In the genomic region with DNA sequence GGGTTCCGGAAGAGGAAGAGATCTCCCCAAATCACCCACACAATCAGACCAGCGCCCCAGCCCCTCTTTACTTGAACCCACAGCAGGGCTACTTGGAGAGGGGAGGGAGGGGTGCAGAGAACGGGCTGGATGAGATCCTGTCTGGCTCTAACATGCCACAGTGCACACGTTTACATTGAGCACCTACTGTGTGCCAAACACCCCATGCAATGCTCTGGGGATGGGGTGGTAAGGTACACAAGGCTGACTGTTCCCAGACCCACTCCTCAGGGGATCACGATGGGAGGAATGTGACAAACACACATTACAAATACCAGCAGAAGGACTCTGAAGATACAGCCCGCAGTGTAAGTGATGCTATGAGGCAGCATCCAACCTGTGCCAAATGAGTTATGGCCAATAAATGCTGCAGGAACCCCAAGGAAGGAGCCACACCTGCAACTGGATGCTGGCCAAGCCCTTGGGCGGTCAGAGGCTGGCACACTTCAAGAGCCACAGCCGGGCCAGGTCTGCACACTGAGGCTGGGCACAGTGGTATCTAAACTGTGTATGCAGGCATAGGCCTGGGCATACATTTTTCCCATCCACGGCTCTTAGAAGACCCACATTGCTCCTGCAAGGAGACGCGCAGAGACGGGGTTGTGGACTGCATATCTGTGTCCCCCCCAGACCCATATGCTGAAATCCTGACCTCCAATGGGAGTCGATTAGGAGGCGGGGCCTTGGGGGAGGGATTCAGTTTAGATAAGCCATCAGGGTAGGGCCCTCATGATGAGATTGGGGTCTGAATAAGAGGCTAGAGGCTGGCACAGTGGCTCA, we compare ENCODE assay signal across 2 cellular contexts.
TF ChIP-seq lines count a peak whose summit lies in the region.

No MANE protein-coding gene starts in this region.

TF ChIP-seq in SK-N-SH, 30 proteins besides CTCF, POLR2A, EP300 and RAD21 (continued from another document):
- TF ChIP-seq, protein P1, sequence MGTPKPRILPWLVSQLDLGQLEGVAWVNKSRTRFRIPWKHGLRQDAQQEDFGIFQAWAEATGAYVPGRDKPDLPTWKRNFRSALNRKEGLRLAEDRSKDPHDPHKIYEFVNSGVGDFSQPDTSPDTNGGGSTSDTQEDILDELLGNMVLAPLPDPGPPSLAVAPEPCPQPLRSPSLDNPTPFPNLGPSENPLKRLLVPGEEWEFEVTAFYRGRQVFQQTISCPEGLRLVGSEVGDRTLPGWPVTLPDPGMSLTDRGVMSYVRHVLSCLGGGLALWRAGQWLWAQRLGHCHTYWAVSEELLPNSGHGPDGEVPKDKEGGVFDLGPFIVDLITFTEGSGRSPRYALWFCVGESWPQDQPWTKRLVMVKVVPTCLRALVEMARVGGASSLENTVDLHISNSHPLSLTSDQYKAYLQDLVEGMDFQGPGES (IDR thresholded peaks at IDR 0.05; ENCODE audit: low read depth, low read length): no peak
- TF ChIP-seq NRF1 (IDR thresholded peaks at IDR 0.05; ENCODE audit: low read depth, low read length): no peak
- TF ChIP-seq EZH2phosphoT487 (IDR thresholded peaks at IDR 0.05; ENCODE audit: borderline replicate concordance, low read depth): no peak
- TF ChIP-seq, protein P2, sequence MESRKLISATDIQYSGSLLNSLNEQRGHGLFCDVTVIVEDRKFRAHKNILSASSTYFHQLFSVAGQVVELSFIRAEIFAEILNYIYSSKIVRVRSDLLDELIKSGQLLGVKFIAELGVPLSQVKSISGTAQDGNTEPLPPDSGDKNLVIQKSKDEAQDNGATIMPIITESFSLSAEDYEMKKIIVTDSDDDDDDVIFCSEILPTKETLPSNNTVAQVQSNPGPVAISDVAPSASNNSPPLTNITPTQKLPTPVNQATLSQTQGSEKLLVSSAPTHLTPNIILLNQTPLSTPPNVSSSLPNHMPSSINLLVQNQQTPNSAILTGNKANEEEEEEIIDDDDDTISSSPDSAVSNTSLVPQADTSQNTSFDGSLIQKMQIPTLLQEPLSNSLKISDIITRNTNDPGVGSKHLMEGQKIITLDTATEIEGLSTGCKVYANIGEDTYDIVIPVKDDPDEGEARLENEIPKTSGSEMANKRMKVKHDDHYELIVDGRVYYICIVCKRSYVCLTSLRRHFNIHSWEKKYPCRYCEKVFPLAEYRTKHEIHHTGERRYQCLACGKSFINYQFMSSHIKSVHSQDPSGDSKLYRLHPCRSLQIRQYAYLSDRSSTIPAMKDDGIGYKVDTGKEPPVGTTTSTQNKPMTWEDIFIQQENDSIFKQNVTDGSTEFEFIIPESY (IDR thresholded peaks at IDR 0.05; ENCODE audit: borderline replicate concordance, low read depth): no peak
- TF ChIP-seq NFIC (IDR thresholded peaks at IDR 0.05; ENCODE audit: borderline replicate concordance): no peak
- TF ChIP-seq, protein P3, sequence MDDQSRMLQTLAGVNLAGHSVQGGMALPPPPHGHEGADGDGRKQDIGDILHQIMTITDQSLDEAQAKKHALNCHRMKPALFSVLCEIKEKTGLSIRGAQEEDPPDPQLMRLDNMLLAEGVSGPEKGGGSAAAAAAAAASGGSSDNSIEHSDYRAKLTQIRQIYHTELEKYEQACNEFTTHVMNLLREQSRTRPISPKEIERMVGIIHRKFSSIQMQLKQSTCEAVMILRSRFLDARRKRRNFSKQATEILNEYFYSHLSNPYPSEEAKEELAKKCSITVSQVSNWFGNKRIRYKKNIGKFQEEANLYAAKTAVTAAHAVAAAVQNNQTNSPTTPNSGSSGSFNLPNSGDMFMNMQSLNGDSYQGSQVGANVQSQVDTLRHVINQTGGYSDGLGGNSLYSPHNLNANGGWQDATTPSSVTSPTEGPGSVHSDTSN (IDR thresholded peaks at IDR 0.05): no peak
- no peak for TF ChIP-seq ELF1 (IDR thresholded peaks at IDR 0.05)
- TF ChIP-seq POLR2AphosphoS5 (IDR thresholded peaks at IDR 0.05; ENCODE audit: low read depth, low read length): no peak
- TF ChIP-seq YY1 (IDR thresholded peaks at IDR 0.05; ENCODE audit: low read depth): no peak
- no peak for TF ChIP-seq RXRA (IDR thresholded peaks at IDR 0.05; ENCODE audit: borderline replicate concordance, low read depth)
- TF ChIP-seq, protein P4, sequence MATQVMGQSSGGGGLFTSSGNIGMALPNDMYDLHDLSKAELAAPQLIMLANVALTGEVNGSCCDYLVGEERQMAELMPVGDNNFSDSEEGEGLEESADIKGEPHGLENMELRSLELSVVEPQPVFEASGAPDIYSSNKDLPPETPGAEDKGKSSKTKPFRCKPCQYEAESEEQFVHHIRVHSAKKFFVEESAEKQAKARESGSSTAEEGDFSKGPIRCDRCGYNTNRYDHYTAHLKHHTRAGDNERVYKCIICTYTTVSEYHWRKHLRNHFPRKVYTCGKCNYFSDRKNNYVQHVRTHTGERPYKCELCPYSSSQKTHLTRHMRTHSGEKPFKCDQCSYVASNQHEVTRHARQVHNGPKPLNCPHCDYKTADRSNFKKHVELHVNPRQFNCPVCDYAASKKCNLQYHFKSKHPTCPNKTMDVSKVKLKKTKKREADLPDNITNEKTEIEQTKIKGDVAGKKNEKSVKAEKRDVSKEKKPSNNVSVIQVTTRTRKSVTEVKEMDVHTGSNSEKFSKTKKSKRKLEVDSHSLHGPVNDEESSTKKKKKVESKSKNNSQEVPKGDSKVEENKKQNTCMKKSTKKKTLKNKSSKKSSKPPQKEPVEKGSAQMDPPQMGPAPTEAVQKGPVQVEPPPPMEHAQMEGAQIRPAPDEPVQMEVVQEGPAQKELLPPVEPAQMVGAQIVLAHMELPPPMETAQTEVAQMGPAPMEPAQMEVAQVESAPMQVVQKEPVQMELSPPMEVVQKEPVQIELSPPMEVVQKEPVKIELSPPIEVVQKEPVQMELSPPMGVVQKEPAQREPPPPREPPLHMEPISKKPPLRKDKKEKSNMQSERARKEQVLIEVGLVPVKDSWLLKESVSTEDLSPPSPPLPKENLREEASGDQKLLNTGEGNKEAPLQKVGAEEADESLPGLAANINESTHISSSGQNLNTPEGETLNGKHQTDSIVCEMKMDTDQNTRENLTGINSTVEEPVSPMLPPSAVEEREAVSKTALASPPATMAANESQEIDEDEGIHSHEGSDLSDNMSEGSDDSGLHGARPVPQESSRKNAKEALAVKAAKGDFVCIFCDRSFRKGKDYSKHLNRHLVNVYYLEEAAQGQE (IDR thresholded peaks at IDR 0.05; ENCODE audit: low read depth, low read length): no peak
- no peak for TF ChIP-seq FOSL2 (IDR thresholded peaks at IDR 0.05; ENCODE audit: borderline replicate concordance, low read depth)
- no peak for TF ChIP-seq FOXM1 (IDR thresholded peaks at IDR 0.05; ENCODE audit: low read depth)
- TF ChIP-seq MEF2A (IDR thresholded peaks at IDR 0.05; ENCODE audit: borderline replicate concordance, low read depth): no peak
- no peak for TF ChIP-seq TCF12 (IDR thresholded peaks at IDR 0.05)
- TF ChIP-seq GABPA (IDR thresholded peaks at IDR 0.05; ENCODE audit: low read depth): no peak
TF ChIP-seq in SK-N-SH: peak in this region for 0.

TF ChIP-seq in SK-N-SH treated with all-trans-retinoic acid at 6 μM for 48 hours, 23 proteins besides CTCF, POLR2A, EP300 and RAD21 (continued from another document):
- TF ChIP-seq BACH2 (CRISPR knock-in tag; IDR thresholded peaks at IDR 0.05; ENCODE audit: borderline replicate concordance): no peak
- TF ChIP-seq, protein P5, sequence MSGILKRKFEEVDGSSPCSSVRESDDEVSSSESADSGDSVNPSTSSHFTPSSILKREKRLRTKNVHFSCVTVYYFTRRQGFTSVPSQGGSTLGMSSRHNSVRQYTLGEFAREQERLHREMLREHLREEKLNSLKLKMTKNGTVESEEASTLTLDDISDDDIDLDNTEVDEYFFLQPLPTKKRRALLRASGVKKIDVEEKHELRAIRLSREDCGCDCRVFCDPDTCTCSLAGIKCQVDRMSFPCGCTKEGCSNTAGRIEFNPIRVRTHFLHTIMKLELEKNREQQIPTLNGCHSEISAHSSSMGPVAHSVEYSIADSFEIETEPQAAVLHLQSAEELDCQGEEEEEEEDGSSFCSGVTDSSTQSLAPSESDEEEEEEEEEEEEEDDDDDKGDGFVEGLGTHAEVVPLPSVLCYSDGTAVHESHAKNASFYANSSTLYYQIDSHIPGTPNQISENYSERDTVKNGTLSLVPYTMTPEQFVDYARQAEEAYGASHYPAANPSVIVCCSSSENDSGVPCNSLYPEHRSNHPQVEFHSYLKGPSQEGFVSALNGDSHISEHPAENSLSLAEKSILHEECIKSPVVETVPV (CRISPR knock-in tag; IDR thresholded peaks at IDR 0.05): no peak
- TF ChIP-seq, protein P6, sequence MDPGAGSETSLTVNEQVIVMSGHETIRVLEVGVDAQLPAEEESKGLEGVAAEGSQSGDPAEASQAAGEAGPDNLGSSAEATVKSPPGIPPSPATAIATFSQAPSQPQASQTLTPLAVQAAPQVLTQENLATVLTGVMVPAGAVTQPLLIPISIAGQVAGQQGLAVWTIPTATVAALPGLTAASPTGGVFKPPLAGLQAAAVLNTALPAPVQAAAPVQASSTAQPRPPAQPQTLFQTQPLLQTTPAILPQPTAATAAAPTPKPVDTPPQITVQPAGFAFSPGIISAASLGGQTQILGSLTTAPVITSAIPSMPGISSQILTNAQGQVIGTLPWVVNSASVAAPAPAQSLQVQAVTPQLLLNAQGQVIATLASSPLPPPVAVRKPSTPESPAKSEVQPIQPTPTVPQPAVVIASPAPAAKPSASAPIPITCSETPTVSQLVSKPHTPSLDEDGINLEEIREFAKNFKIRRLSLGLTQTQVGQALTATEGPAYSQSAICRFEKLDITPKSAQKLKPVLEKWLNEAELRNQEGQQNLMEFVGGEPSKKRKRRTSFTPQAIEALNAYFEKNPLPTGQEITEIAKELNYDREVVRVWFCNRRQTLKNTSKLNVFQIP (CRISPR knock-in tag; IDR thresholded peaks at IDR 0.05; ENCODE audit: borderline replicate concordance, low read depth): no peak
- TF ChIP-seq ZNF565 (CRISPR knock-in tag; conservative IDR thresholded peaks at IDR 0.05; ENCODE audit: low read depth): no peak
- no peak for TF ChIP-seq RARB (CRISPR knock-in tag; IDR thresholded peaks at IDR 0.05)
- TF ChIP-seq SNAI2 (CRISPR knock-in tag; IDR thresholded peaks at IDR 0.05): no peak
- no peak for TF ChIP-seq ISL1 (CRISPR knock-in tag; IDR thresholded peaks at IDR 0.05)
- TF ChIP-seq OSR1 (CRISPR knock-in tag; IDR thresholded peaks at IDR 0.05): no peak
- no peak for TF ChIP-seq ESRRG (CRISPR knock-in tag; IDR thresholded peaks at IDR 0.05)
- TF ChIP-seq ZNF70 (CRISPR knock-in tag; IDR thresholded peaks at IDR 0.05): no peak
- TF ChIP-seq ARNTL (CRISPR knock-in tag; IDR thresholded peaks at IDR 0.05; ENCODE audit: borderline replicate concordance, low read depth): no peak
